In the genomic region with DNA sequence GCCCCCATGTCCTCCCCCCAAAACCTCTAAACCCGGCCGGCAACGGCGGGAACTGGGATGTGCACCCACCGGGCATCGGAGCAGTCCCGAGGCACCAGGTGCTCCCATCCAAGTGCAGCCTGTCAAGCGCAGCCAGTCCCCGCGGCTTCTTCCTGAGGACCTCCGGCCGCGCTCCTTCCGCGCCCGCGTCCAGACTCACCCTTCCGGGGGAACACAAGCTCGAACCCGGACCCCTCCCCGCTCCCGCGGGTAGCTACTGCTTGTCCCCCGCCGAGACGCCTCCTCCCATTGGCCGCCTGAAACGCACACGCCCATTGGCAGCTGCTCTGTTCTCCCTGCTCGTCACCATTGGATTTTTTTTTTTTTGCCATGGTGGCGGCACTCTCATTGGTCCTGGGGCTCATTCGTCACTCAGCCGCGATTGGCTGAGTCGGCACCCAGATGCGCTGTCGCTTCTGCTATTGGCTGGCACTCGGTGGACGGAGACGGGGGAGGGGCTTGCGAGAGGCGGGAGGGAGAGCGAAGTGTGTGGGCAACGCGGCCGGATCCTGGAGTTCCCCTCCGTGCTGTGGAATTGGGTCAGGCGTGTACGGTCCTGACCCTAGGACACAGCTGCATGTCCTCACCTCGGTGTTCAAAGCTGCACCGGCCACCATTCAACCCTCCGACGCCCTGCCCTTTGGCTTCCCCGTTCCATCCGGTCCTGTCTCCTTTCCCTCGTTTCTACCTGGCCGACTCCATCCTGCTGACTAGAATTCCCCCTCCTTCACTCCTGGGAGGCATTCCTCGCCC, we compare ENCODE assay signal across 8 cellular contexts. TPM values are rescaled to one million over a fixed set of nuclear protein-coding genes. Genes with fewer than 3 reads are reported as not detected.
DNase-seq lines count a peak whose midpoint lies in the region; ATAC-seq lines count a peak whose summit lies in the region.

Gene TYK2 (minus strand): TSS at position 262 of the 792 bp plus-strand sequence. CDS start 2,166 bp downstream, outside the sequence.

- peak within 1 kb of the TSS; percentile 90 for H3K4me3 ChIP-seq in effector memory CD4-positive, alpha-beta T cell (ENCODE audit: insufficient read depth, low read depth, low read length, poor library complexity, severe bottlenecking)

- H3K9me3 ChIP-seq in effector memory CD4-positive, alpha-beta T cell (ENCODE audit: control insufficient read depth, low read length): no peaks in the 10 kb centered on the region

- H3K4me1 ChIP-seq in effector memory CD4-positive, alpha-beta T cell (ENCODE audit: control insufficient read depth, insufficient read depth, low read length, poor library complexity, severe bottlenecking): peaks cover 12% of the 10 kb centered on the region

- H3K27me3 ChIP-seq in effector memory CD4-positive, alpha-beta T cell (replicated peaks; ENCODE audit: control insufficient read depth, insufficient read depth, low read length, poor library complexity, severe bottlenecking): no peaks in the 10 kb centered on the region

- H3K27ac ChIP-seq in effector memory CD4-positive, alpha-beta T cell (ENCODE audit: insufficient read depth, low read length, poor library complexity, severe bottlenecking): peak within 1 kb of the TSS; percentile 79

- peaks cover 4% of the 10 kb centered on the region for H3K36me3 ChIP-seq in effector memory CD4-positive, alpha-beta T cell (ENCODE audit: control insufficient read depth, insufficient read depth, low read length)

- peak; percentile 91 for ATAC-seq in GM21360 (IDR thresholded peaks at IDR 0.05; ENCODE audit: unreplicated experiment)

- DNase-seq in COLO668 (lab: John Stamatoyannopoulos, UW; ENCODE audit: unreplicated experiment) (peak; percentile 97), HT1080 (ENCODE audit: low read depth) (peak; percentile 99), NOMO-1 treated with DMSO at 0.1 percent for 48 hours (lab: John Stamatoyannopoulos, UW; ENCODE audit: unreplicated experiment) (peak; percentile 97), medulla oblongata (ENCODE audit: extremely low spot score) (peak; percentile 99)
- DNase-seq in activated CD8-positive, alpha-beta memory T cell treated with anti-CD3 and anti-CD28 coated beads for 4 hours (ENCODE audit: low read depth in 2 of 2): peak; percentile 90 to 91
- DNase-seq in effector memory CD4-positive, alpha-beta T cell: peak; percentile 94 to 96 (median 94)
- peak; percentile 93 for DNase-seq in stimulated activated CD8-positive, alpha-beta memory T cell treated with anti-CD3 and anti-CD28 coated beads, Interleukin-12 subunit alpha, Interleukin-12 subunit beta, amount 100 ng/mL, for 1 hour (ENCODE audit: low read depth)

RNA-seq across cellular contexts. Expression of gene TYK2, which starts in this region (rescaled TPM):
- 64.3 and 80.5 TPM in 2 replicates for total RNA-seq in HT1080 (2014; rRNA removed; shearing (Covaris generic))
- polyA plus RNA-seq in HT1080 (2015; cell fraction: cytosol; rRNA removed): 36.4 and 44.1 TPM in 2 replicates
- 188 and 202 TPM in 2 replicates for polyA plus RNA-seq in HT1080 (2015; cell fraction: nucleus; rRNA removed)

Comparison
In these comparisons a context has a peak if more than half of its experiments do, and no peak if none do; other contexts are left out.
1. Peak in every context shown above with its lines: DNase-seq, ATAC-seq, H3K4me3 ChIP-seq and H3K27ac ChIP-seq.